In genomic region chr14:90760591-90761316, GRCh38 we compare ENCODE assay signal across 9 cellular contexts. TPM values are rescaled to one million over a fixed set of nuclear protein-coding genes. Genes with fewer than 3 reads are reported as not detected.
A peak's percentile ranks its signal among the peaks of the same experiment; 100 is the strongest.
DNase-seq lines count a peak whose midpoint lies in the region; ATAC-seq and TF ChIP-seq lines count a peak whose summit lies in the region.
"Had no signal": no experiment of that assay in that cellular context is flagged by ENCODE, and none has a peak within 500 bp of the region (broad histone marks: within the 10 kb centered on the region; RNA-seq: fewer than 3 reads in every experiment).

No MANE protein-coding gene starts in this region.

- POLR2A ChIA-PET in activated CD4-positive, alpha-beta memory T cell treated with anti-CD3 and anti-CD28 coated beads, Interleukin-2, amount 10 ng/mL, durations not matched to agents 7 days and 5 days (lab: Charles Lee) = no interaction called here

- no peak overlapping the region for H3K4me2 ChIP-seq in trophoblast cell (ENCODE audit: low read length)

- no CpG with 5 or more reads among the region's 4 CpGs for WGBS in trophoblast cell (ENCODE audit: extremely low coverage, insufficient coverage, insufficient read length)

- peaks cover 7% of the 10 kb centered on the region for H3K27me3 Mint-ChIP-seq in activated CD4-positive, alpha-beta memory T cell treated with anti-CD3 and anti-CD28 coated beads, Interleukin-2, amount 10 ng/mL, durations not matched to agents 7 days and 5 days

- H3K36me3 ChIP-seq in colonic mucosa (no peaks in the 10 kb centered on the region), trophoblast cell (ENCODE audit: control insufficient read depth in 1 of 2, insufficient read depth in 2 of 2, low read length in 2 of 2) (peaks cover 0 to 3% of the 10 kb centered on the region in 2 experiments)

- peaks cover 2% of the 10 kb centered on the region for H3K79me2 ChIP-seq in trophoblast cell (ENCODE audit: control insufficient read depth, insufficient read depth, low read length, poor library complexity)

- H2AK5ac ChIP-seq in trophoblast cell (ENCODE audit: low read length) = no peak overlapping the region

- CTCF ChIA-PET in activated CD4-positive, alpha-beta memory T cell treated with anti-CD3 and anti-CD28 coated beads, Interleukin-2, amount 10 ng/mL, durations not matched to agents 7 days and 5 days (lab: Charles Lee) = interaction anchor here (0.5 to 3.8 kb wide), 6 partner anchors 10 to 209 kb away, joined by 3 to 51 read pairs (median 4); no protein-coding TSS in a partner anchor

- no peak overlapping the region for H2BK12ac ChIP-seq in trophoblast cell (ENCODE audit: low read length)

- H4K91ac ChIP-seq in trophoblast cell (ENCODE audit: low read depth, low read length) = no peak overlapping the region

- H3K18ac ChIP-seq in trophoblast cell (ENCODE audit: low read length) = no peak overlapping the region

- H4K12ac ChIP-seq in trophoblast cell (ENCODE audit: low read depth, low read length) = no peak overlapping the region

- intact Hi-C loops in colonic mucosa (cut with DNase I) = no loop called here

- no peak overlapping the region for H3K4ac ChIP-seq in trophoblast cell (ENCODE audit: low read depth, low read length)

- H3K9me3 ChIP-seq in colonic mucosa (no peaks in the 10 kb centered on the region), trophoblast cell (ENCODE audit: insufficient read depth, low read depth, low read length) (no peaks in the 10 kb centered on the region)

- no peak for ATAC-seq in HG02885 (IDR thresholded peaks at IDR 0.05; ENCODE audit: poor library complexity, unreplicated experiment)

- H2BK5ac ChIP-seq in trophoblast cell (ENCODE audit: low read depth, low read length, poor library complexity) = no peak overlapping the region

- no peak overlapping the region for H4K8ac ChIP-seq in trophoblast cell (ENCODE audit: low read depth, low read length)

- H3K36me3 Mint-ChIP-seq in activated CD4-positive, alpha-beta memory T cell treated with anti-CD3 and anti-CD28 coated beads, Interleukin-2, amount 10 ng/mL, durations not matched to agents 7 days and 5 days (ENCODE audit: low read depth) = peaks cover 10% of the 10 kb centered on the region

- H3K9me3 Mint-ChIP-seq in activated CD4-positive, alpha-beta memory T cell treated with anti-CD3 and anti-CD28 coated beads, Interleukin-2, amount 10 ng/mL, durations not matched to agents 7 days and 5 days = peaks cover 9% of the 10 kb centered on the region

- no peak overlapping the region for H2BK120ac ChIP-seq in trophoblast cell (ENCODE audit: insufficient read depth, low read length, poor library complexity)

- H3K4me3 Mint-ChIP-seq in activated CD4-positive, alpha-beta memory T cell treated with anti-CD3 and anti-CD28 coated beads, Interleukin-2, amount 10 ng/mL, durations not matched to agents 7 days and 5 days = no peak overlapping the region
- H3K4me3 Mint-ChIP-seq: activated naive CD8-positive, alpha-beta T cell had no signal

- H3K27ac Mint-ChIP-seq in activated CD4-positive, alpha-beta memory T cell treated with anti-CD3 and anti-CD28 coated beads, Interleukin-2, amount 10 ng/mL, durations not matched to agents 7 days and 5 days = no peak overlapping the region
- H3K27ac Mint-ChIP-seq: activated naive CD8-positive, alpha-beta T cell had no signal

- TF ChIP-seq CTCF in colonic mucosa (IDR thresholded peaks at IDR 0.05) = peak; percentile 74

- H3K27me3 ChIP-seq in colonic mucosa (no peaks in the 10 kb centered on the region), trophoblast cell (ENCODE audit: insufficient read depth, low read length) (no peaks in the 10 kb centered on the region)

- peaks cover 3% of the 10 kb centered on the region for H3K79me1 ChIP-seq in trophoblast cell (ENCODE audit: low read length)

- H3K27ac ChIP-seq in colonic mucosa (no peak overlapping the region), trophoblast cell (ENCODE audit: low read depth, low read length) (no peak overlapping the region)

- H3K9ac ChIP-seq in colonic mucosa (ENCODE audit: low read depth in 2 of 2, low read length in 2 of 2) = no peak overlapping the region
- no peak overlapping the region for H3K9ac ChIP-seq in trophoblast cell (ENCODE audit: low read length)

- H3K4me1 ChIP-seq in colonic mucosa (peaks cover 4% of the 10 kb centered on the region), trophoblast cell (ENCODE audit: control insufficient read depth in 1 of 2, insufficient read depth in 2 of 2, low read length in 2 of 2) (peaks cover 6 to 12% of the 10 kb centered on the region in 2 experiments)

- no peak overlapping the region for H2AFZ ChIP-seq in trophoblast cell (ENCODE audit: insufficient read depth, low read length, poor library complexity)

- H3K4me1 Mint-ChIP-seq in activated CD4-positive, alpha-beta memory T cell treated with anti-CD3 and anti-CD28 coated beads, Interleukin-2, amount 10 ng/mL, durations not matched to agents 7 days and 5 days = peaks cover 20% of the 10 kb centered on the region

- DNase-seq in SKM-1 treated with dmso at 0.1 percent for 144 hours (lab: John Stamatoyannopoulos, UW; ENCODE audit: unreplicated experiment) = peak; percentile 7
- no peak for DNase-seq in SKM-1 (lab: John Stamatoyannopoulos, UW; ENCODE audit: unreplicated experiment)
- DNase-seq in NCI-H2171 (lab: John Stamatoyannopoulos, UW) = peak; percentile 38
- DNase-seq in colonic mucosa = no peak
- DNase-seq in trophoblast cell = peak; percentile 35 to 73
- DNase-seq in NOMO-1 treated with DMSO at 0.1 percent for 48 hours (lab: John Stamatoyannopoulos, UW; ENCODE audit: unreplicated experiment) = no peak
- no peak for DNase-seq in activated CD4-positive, alpha-beta memory T cell treated with anti-CD3 and anti-CD28 coated beads, Interleukin-2, amount 10 ng/mL, durations not matched to agents 7 days and 5 days

- no peak overlapping the region for H3K23ac ChIP-seq in trophoblast cell (ENCODE audit: low read length)

- H3K4me3 ChIP-seq in colonic mucosa (no peak overlapping the region), trophoblast cell (ENCODE audit: low read depth, low read length) (no peak overlapping the region)

- no peak overlapping the region for H3K14ac ChIP-seq in trophoblast cell (ENCODE audit: low read length)

RNA-seq across cellular contexts. Expression of gene TTC7B, which starts 55.5 kb away (rescaled TPM):
- total RNA-seq in colonic mucosa = 10 to 100 TPM in 1 of 2 donors, 1 to 10 TPM in 1; 3.3 to 11.8 TPM
- 92.4 and 94.7 TPM in 2 replicates for polyA plus RNA-seq in trophoblast cell (2013)
- total RNA-seq in activated CD4-positive, alpha-beta memory T cell treated with anti-CD3 and anti-CD28 coated beads, Interleukin-2, amount 10 ng/mL, durations not matched to agents 7 days and 5 days = 1 to 10 TPM; 8.8 to 9.5 TPM

Comparison
In these comparisons a context has a peak if more than half of its experiments do, and no peak if none do; other contexts are left out.
1. DNase-seq: peak in SKM-1 treated with dmso at 0.1 percent for 144 hours (single experiment), NCI-H2171 (single experiment) and trophoblast cell (2 of 2); none in SKM-1 (single experiment), colonic mucosa (single experiment), NOMO-1 treated with DMSO at 0.1 percent for 48 hours (single experiment) and activated CD4-positive, alpha-beta memory T cell treated with anti-CD3 and anti-CD28 coated beads, Interleukin-2, amount 10 ng/mL, durations not matched to agents 7 days and 5 days (single experiment).